In genomic region chr1:248849152-248849551, GRCh38 we compare ENCODE assay signal across 19 cellular contexts. TPM values are rescaled to one million over a fixed set of nuclear protein-coding genes. Genes with fewer than 3 reads are reported as not detected.
DNase-seq lines count a peak whose midpoint lies in the region; ATAC-seq, FAIRE-seq and TF ChIP-seq lines count a peak whose summit lies in the region.
"Had no signal": no experiment of that assay in that cellular context is flagged by ENCODE, and none has a peak within 500 bp of the region (broad histone marks: within the 10 kb centered on the region; RNA-seq: fewer than 3 reads in every experiment).

No MANE protein-coding gene starts in this region.

- no peak overlapping the region for H3K4me3 Mint-ChIP-seq in stimulated activated naive B cell treated with anti-CD40 and anti-IgM and Interleukin-4, amounts not matched to agents 10 μg/mL and 1 μg/mL and 100 μg/mL, for 72 hours
- H3K4me3 Mint-ChIP-seq: CD4-positive, CD25-positive, alpha-beta regulatory T cell; central memory CD8-positive, alpha-beta T cell had no signal

- in situ Hi-C loops in K562 (cut with MboI), result no loop called here

- peaks cover 0 to 11% of the 10 kb centered on the region in 2 donors for H3K4me1 Mint-ChIP-seq in stimulated activated naive B cell treated with anti-CD40 and anti-IgM and Interleukin-4, amounts not matched to agents 10 μg/mL and 1 μg/mL and 100 μg/mL, for 72 hours
- H3K4me1 Mint-ChIP-seq: central memory CD8-positive, alpha-beta T cell had no signal

- no peak for FAIRE-seq in K562 (lab: Jason Lieb, UNC)

- H3K36me3 ChIP-seq in right atrium auricular region (peaks cover 76% of the 10 kb centered on the region), K562 (ENCODE audit: control insufficient read depth, insufficient read depth, low read length) (peaks cover 99% of the 10 kb centered on the region)

- intact Hi-C loops in right cardiac atrium (cut with DNase I), result no loop called here
- intact Hi-C loops in K562 (cut with micrococcal nuclease), result no loop called here

- no peak for TF ChIP-seq CTCF in right atrium auricular region (IDR thresholded peaks at IDR 0.05)
- no peak for TF ChIP-seq CTCF in K562 (IDR thresholded peaks at IDR 0.05 in 2 of 3, conservative IDR thresholded peaks at IDR 0.05 in 1 of 3; ENCODE audit: insufficient read depth in 2 of 3, low read depth in 1 of 3, low read length in 3 of 3)

- ATAC-seq in right cardiac atrium (no peak), K562 (no peak), HG02840 (IDR thresholded peaks at IDR 0.05; ENCODE audit: low FRiP score, unreplicated experiment) (no peak)
- no peak for ATAC-seq in stimulated activated naive B cell treated with anti-CD40 and anti-IgM and Interleukin-4, amounts not matched to agents 10 μg/mL and 1 μg/mL and 100 μg/mL, for 72 hours (replicated peaks)

- H3K9me3 Mint-ChIP-seq in stimulated activated naive B cell treated with anti-CD40 and anti-IgM and Interleukin-4, amounts not matched to agents 10 μg/mL and 1 μg/mL and 100 μg/mL, for 72 hours, result no peaks in the 10 kb centered on the region
- H3K9me3 Mint-ChIP-seq: CD4-positive, CD25-positive, alpha-beta regulatory T cell; central memory CD8-positive, alpha-beta T cell had no signal

- no peaks in the 10 kb centered on the region for H3K9me3 ChIP-seq in right atrium auricular region
- no peaks in the 10 kb centered on the region for H3K9me3 ChIP-seq in right cardiac atrium (ENCODE audit: control insufficient read depth, low read length)
- H3K9me3 ChIP-seq in K562 (replicated peaks; ENCODE audit: control insufficient read depth, insufficient read depth, low read depth, low read length), result no peaks in the 10 kb centered on the region

- BruUV-seq in K562 (replicated peaks; lab: Mats Ljungman, UMichigan), result TSS peak; percentile 37

- H3K79me2 ChIP-seq in K562 (ENCODE audit: control insufficient read depth, insufficient read depth, low read length), result peaks cover 16% of the 10 kb centered on the region

- H3K27ac ChIP-seq in right atrium auricular region (no peak overlapping the region), right cardiac atrium (ENCODE audit: low read length) (no peak overlapping the region), K562 (ENCODE audit: extremely low read depth, low read depth, low read length) (no peak overlapping the region)
- H3K27ac ChIP-seq: epithelial cell of prostate, KMS-11 had no signal

- TF ChIP-seq EP300 in K562 (IDR thresholded peaks at IDR 0.05; ENCODE audit: low read length), result no peak

- TF ChIP-seq RAD21 in K562 (CRISPR knock-in tag; conservative IDR thresholded peaks at IDR 0.05 in 1 of 2, IDR thresholded peaks at IDR 0.05 in 1 of 2), result no peak

- CTCF ChIA-PET in K562 (lab: Yijun Ruan, JAX; ENCODE audit: low intra/inter-chr PET ratio), result no interaction called here

- H3K4me3 ChIP-seq in right atrium auricular region, result no peak overlapping the region
- no peak overlapping the region for H3K4me3 ChIP-seq in right cardiac atrium (ENCODE audit: low read length)
- no peak overlapping the region for H3K4me3 ChIP-seq in K562

- H3K4me1 ChIP-seq in right atrium auricular region (no peaks in the 10 kb centered on the region), right cardiac atrium (ENCODE audit: control insufficient read depth, insufficient read depth, low read length) (no peaks in the 10 kb centered on the region), K562 (replicated peaks in 1 of 2; ENCODE audit: control insufficient read depth in 2 of 2, insufficient read depth in 2 of 2, low read length in 2 of 2) (peaks cover 7 to 21% of the 10 kb centered on the region in 2 experiments; a peak in 3 of 5 replicates)

- peak; percentile 57 for DNase-seq in right atrium auricular region (ENCODE audit: low spot score)
- no peak for DNase-seq in right cardiac atrium
- no peak for DNase-seq in K562 (ENCODE audit: extremely low read depth in 1 of 4, low spot score in 3 of 4)
- peak; percentile 68 for DNase-seq in mesenteric fat pad (ENCODE audit: low spot score)
- no peak for DNase-seq in stimulated activated CD4-positive, alpha-beta T cell treated with anti-CD3 and anti-CD28 coated beads, Interleukin-4, amount 100 ng/mL, for 24 hours
- no peak for DNase-seq in stimulated activated naive B cell treated with anti-CD40 and anti-IgM and Interleukin-4, amounts not matched to agents 10 μg/mL and 1 μg/mL and 100 μg/mL, for 72 hours
- DNase-seq: activated CD4-positive, alpha-beta T cell treated with anti-CD3 and anti-CD28 coated beads, Interleukin-2, amount 50 U/mL, for 4 hours; activated naive CD4-positive, alpha-beta T cell treated with anti-CD3 and anti-CD28 coated beads, Interleukin-2, amount 50 U/mL, for 16 hours; aorta; CD4-positive, CD25-positive, alpha-beta regulatory T cell; NCI-H1694 treated with DMSO at 0.1 percent for 48 hours; NCI-H526 treated with DMSO at 0.1 percent for 48 hours; SIG-M5; stimulated activated CD4-positive, alpha-beta T cell treated with anti-CD3 and anti-CD28 coated beads, Interleukin-12 subunit alpha, Interleukin-12 subunit beta, amount 100 ng/mL, for 4 hours; T-helper 1 cell had no signal

- H2AFZ ChIP-seq in K562 (ENCODE audit: low read depth, low read length), result no peak overlapping the region

- peaks cover 19 to 31% of the 10 kb centered on the region in 2 donors for H3K36me3 Mint-ChIP-seq in stimulated activated naive B cell treated with anti-CD40 and anti-IgM and Interleukin-4, amounts not matched to agents 10 μg/mL and 1 μg/mL and 100 μg/mL, for 72 hours

- 90% methylated on average over 3 of the region's 3 CpGs for WGBS in right cardiac atrium
- 92% methylated on average over 3 of the region's 3 CpGs for WGBS in K562 (ENCODE audit: insufficient coverage, low coverage, missing lambda C conversion rate)

- H3K27ac Mint-ChIP-seq in stimulated activated naive B cell treated with anti-CD40 and anti-IgM and Interleukin-4, amounts not matched to agents 10 μg/mL and 1 μg/mL and 100 μg/mL, for 72 hours, result no peak overlapping the region
- H3K27ac Mint-ChIP-seq: CD4-positive, CD25-positive, alpha-beta regulatory T cell had no signal

- TF ChIP-seq POLR2A in K562 (conservative IDR thresholded peaks at IDR 0.05), result peak; percentile 42; the same call in 1 of the 2 replicates

- no peaks in the 10 kb centered on the region for H3K27me3 Mint-ChIP-seq in stimulated activated naive B cell treated with anti-CD40 and anti-IgM and Interleukin-4, amounts not matched to agents 10 μg/mL and 1 μg/mL and 100 μg/mL, for 72 hours
- H3K27me3 Mint-ChIP-seq: CD4-positive, CD25-positive, alpha-beta regulatory T cell; central memory CD8-positive, alpha-beta T cell had no signal

- H3K9ac ChIP-seq in K562 (ENCODE audit: insufficient read depth in 1 of 2, low read depth in 2 of 2, low read length in 2 of 2), result no peak overlapping the region
- H3K9ac ChIP-seq: KMS-11 had no signal

- no peaks in the 10 kb centered on the region for H3K9me1 ChIP-seq in K562 (ENCODE audit: control insufficient read depth, insufficient read depth, low read length)

- H3K27me3 ChIP-seq in right atrium auricular region, result no peaks in the 10 kb centered on the region
- no peaks in the 10 kb centered on the region for H3K27me3 ChIP-seq in right cardiac atrium (ENCODE audit: control insufficient read depth, insufficient read depth)
- no peaks in the 10 kb centered on the region for H3K27me3 ChIP-seq in K562 (ENCODE audit: control insufficient read depth in 2 of 2, insufficient read depth in 2 of 2, low read length in 2 of 2)

- POLR2A ChIA-PET in K562 (lab: Yijun Ruan, JAX), result interaction anchor here (1.8 to 2.5 kb wide), 2 partner anchors 10 kb away, joined by 9 to 14 read pairs; partner anchors contain the start of genes ZNF672 and ZNF692

- no peak overlapping the region for H3K4me2 ChIP-seq in K562 (ENCODE audit: insufficient read depth, low read length)
- H3K4me2 ChIP-seq: KMS-11 had no signal

- peaks cover 4% of the 10 kb centered on the region; the same call in 1 of the 2 replicates for H4K20me1 ChIP-seq in K562 (replicated peaks; ENCODE audit: control insufficient read depth, insufficient read depth, low read length)

RNA-seq across cellular contexts. Expression of gene ZNF692, which starts 9.7 kb away (rescaled TPM):
- total RNA-seq in right atrium auricular region, result 10 to 100 TPM in 1 of 2 donors, 1 to 10 TPM in 1; 9.7 to 11.8 TPM
- total RNA-seq in right cardiac atrium, result 10 to 100 TPM; 12.8 to 27.2 (median 19.6) TPM
- polyA plus RNA-seq in right cardiac atrium, result 24.4 TPM
- total RNA-seq in K562 (2011; cell fraction: chromatin; rRNA removed; ENCODE audit: low replicate concordance), result 236 and 421 TPM in 2 replicates
- total RNA-seq in K562 (2011; cell fraction: nucleolus; rRNA removed), result 304 and 320 TPM in 2 replicates
- total RNA-seq in K562 (2011; cell fraction: nucleoplasm; rRNA removed), result 263 and 277 TPM in 2 replicates
- 55.9 and 63.3 TPM in 2 replicates for total RNA-seq in K562 (2014; rRNA removed)
- 20.5 and 27.3 TPM in 2 replicates for total RNA-seq in K562 (2014; rRNA removed; fragmentation: Illumina TruSeq; extraction: Trizol)
- 40.1 and 43.3 TPM in 2 replicates for total RNA-seq in K562 (2015; rRNA removed; fragmentation: Illumina TruSeq; extraction: Trizol)
- 62.9 and 73.7 TPM in 2 replicates for total RNA-seq in K562 (2021)
- 84.9 and 129 TPM in 2 replicates for polyA plus RNA-seq in K562 (2011; rRNA removed)
- 100 and 109 TPM in 2 replicates for polyA plus RNA-seq in K562 (2011; cell fraction: cytosol; rRNA removed)
- 1,169 and 1,324 TPM in 2 replicates for polyA plus RNA-seq in K562 (2011; cell fraction: nucleus; rRNA removed)
- 58.7 and 101 TPM in 2 replicates for polyA plus RNA-seq in K562 (2012)
- polyA plus RNA-seq in K562 (2014; fragmentation: Illumina TruSeq; extraction: Trizol), result 59.9 and 69.6 TPM in 2 replicates
- 10 to 100 TPM in 1 of 2 experiments, 1 to 10 TPM in 1; 8.4 to 10.5 TPM for polyA plus RNA-seq in K562 (2014; fragmentation: Nextera tagmentation; extraction: Ambion mirVana)
- polyA plus RNA-seq in K562 (2014; rRNA removed), result 141 and 143 TPM in 2 replicates
- 26.6 and 29.0 TPM in 2 replicates for polyA minus RNA-seq in K562 (2011; rRNA and poly(A)+ RNA removed)
- polyA minus RNA-seq in K562 (2011; cell fraction: cytosol; rRNA and poly(A)+ RNA removed), result 9.8 and 20.9 TPM in 2 replicates
- 114 and 127 TPM in 2 replicates for polyA minus RNA-seq in K562 (2011; cell fraction: nucleus; rRNA and poly(A)+ RNA removed)
- 18.4 TPM for total RNA-seq in mesenteric fat pad

RNA-seq across cellular contexts. Expression of gene ZNF672, which starts 11.1 kb away (rescaled TPM):
- total RNA-seq in right atrium auricular region, result 10 to 100 TPM; 55.3 to 59.1 TPM
- total RNA-seq in right cardiac atrium, result 10 to 100 TPM; 34.6 to 52.7 (median 40.5) TPM
- 29.3 TPM for polyA plus RNA-seq in right cardiac atrium
- total RNA-seq in K562 (2011; cell fraction: chromatin; rRNA removed; ENCODE audit: low replicate concordance), result 34.4 and 79.5 TPM in 2 replicates
- 65.9 and 72.4 TPM in 2 replicates for total RNA-seq in K562 (2011; cell fraction: nucleolus; rRNA removed)
- 48.4 and 53.1 TPM in 2 replicates for total RNA-seq in K562 (2011; cell fraction: nucleoplasm; rRNA removed)
- total RNA-seq in K562 (2014; rRNA removed), result 40.0 and 54.3 TPM in 2 replicates
- total RNA-seq in K562 (2014; rRNA removed; fragmentation: Illumina TruSeq; extraction: Trizol), result 11.9 and 12.3 TPM in 2 replicates
- 18.7 and 18.9 TPM in 2 replicates for total RNA-seq in K562 (2015; rRNA removed; fragmentation: Illumina TruSeq; extraction: Trizol)
- total RNA-seq in K562 (2021), result 57.9 and 61.2 TPM in 2 replicates
- 50.6 and 51.5 TPM in 2 replicates for polyA plus RNA-seq in K562 (2011; rRNA removed)
- polyA plus RNA-seq in K562 (2011; cell fraction: cytosol; rRNA removed), result 71.7 and 126 TPM in 2 replicates
- 54.1 and 88.1 TPM in 2 replicates for polyA plus RNA-seq in K562 (2011; cell fraction: nucleus; rRNA removed)
- polyA plus RNA-seq in K562 (2012), result 32.4 and 38.9 TPM in 2 replicates
- 20.3 and 24.1 TPM in 2 replicates for polyA plus RNA-seq in K562 (2014; fragmentation: Illumina TruSeq; extraction: Trizol)
- polyA plus RNA-seq in K562 (2014; fragmentation: Nextera tagmentation; extraction: Ambion mirVana), result 1 to 10 TPM; 1.9 to 3.1 TPM
- polyA plus RNA-seq in K562 (2014; rRNA removed), result 39.9 and 40.8 TPM in 2 replicates
- polyA minus RNA-seq in K562 (2011; rRNA and poly(A)+ RNA removed), result 34.0 and 51.2 TPM in 2 replicates
- 40.2 and 43.1 TPM in 2 replicates for polyA minus RNA-seq in K562 (2011; cell fraction: cytosol; rRNA and poly(A)+ RNA removed)
- polyA minus RNA-seq in K562 (2011; cell fraction: nucleus; rRNA and poly(A)+ RNA removed), result 39.4 and 43.4 TPM in 2 replicates
- total RNA-seq in mesenteric fat pad, result 18.6 TPM

RNA-seq across cellular contexts. Expression of gene SH3BP5L, which starts 23.4 kb away (rescaled TPM):
- 10 to 100 TPM; 13.6 to 18.5 TPM for total RNA-seq in right atrium auricular region
- total RNA-seq in right cardiac atrium, result 10 to 100 TPM; 15.3 to 20.8 (median 18.0) TPM
- polyA plus RNA-seq in right cardiac atrium, result 18.0 TPM
- 51.2 and 69.6 TPM in 2 replicates for total RNA-seq in K562 (2011; cell fraction: chromatin; rRNA removed; ENCODE audit: low replicate concordance)
- 41.5 and 45.0 TPM in 2 replicates for total RNA-seq in K562 (2011; cell fraction: nucleolus; rRNA removed)
- 64.2 and 69.8 TPM in 2 replicates for total RNA-seq in K562 (2011; cell fraction: nucleoplasm; rRNA removed)
- 22.0 and 22.5 TPM in 2 replicates for total RNA-seq in K562 (2014; rRNA removed)
- total RNA-seq in K562 (2014; rRNA removed; fragmentation: Illumina TruSeq; extraction: Trizol), result 9.3 and 10.3 TPM in 2 replicates
- 15.4 and 15.8 TPM in 2 replicates for total RNA-seq in K562 (2015; rRNA removed; fragmentation: Illumina TruSeq; extraction: Trizol)
- total RNA-seq in K562 (2021), result 21.2 and 26.5 TPM in 2 replicates
- polyA plus RNA-seq in K562 (2011; rRNA removed), result 16.1 and 20.2 TPM in 2 replicates
- 23.0 and 29.3 TPM in 2 replicates for polyA plus RNA-seq in K562 (2011; cell fraction: cytosol; rRNA removed)
- 59.0 and 59.2 TPM in 2 replicates for polyA plus RNA-seq in K562 (2011; cell fraction: nucleus; rRNA removed)
- polyA plus RNA-seq in K562 (2012), result 15.5 and 18.3 TPM in 2 replicates
- 15.7 and 20.2 TPM in 2 replicates for polyA plus RNA-seq in K562 (2014; fragmentation: Illumina TruSeq; extraction: Trizol)
- polyA plus RNA-seq in K562 (2014; fragmentation: Nextera tagmentation; extraction: Ambion mirVana), result 1 to 10 TPM; 1.9 to 2.7 TPM
- 18.8 and 20.7 TPM in 2 replicates for polyA plus RNA-seq in K562 (2014; rRNA removed)
- 17.2 and 18.0 TPM in 2 replicates for polyA minus RNA-seq in K562 (2011; rRNA and poly(A)+ RNA removed)
- polyA minus RNA-seq in K562 (2011; cell fraction: cytosol; rRNA and poly(A)+ RNA removed), result 9.8 and 10.9 TPM in 2 replicates
- 22.5 and 28.8 TPM in 2 replicates for polyA minus RNA-seq in K562 (2011; cell fraction: nucleus; rRNA and poly(A)+ RNA removed)
- 15.9 TPM for total RNA-seq in mesenteric fat pad

RNA-seq across cellular contexts. Expression of gene PGBD2, which starts 56.9 kb away (rescaled TPM):
- 1 to 10 TPM; 2.4 to 3.1 TPM for total RNA-seq in right atrium auricular region
- 1 to 10 TPM; 2.6 to 3.8 (median 2.7) TPM for total RNA-seq in right cardiac atrium
- polyA plus RNA-seq in right cardiac atrium, result 2.9 TPM
- total RNA-seq in K562 (2011; cell fraction: chromatin; rRNA removed; ENCODE audit: low replicate concordance), result 37.0 and 45.9 TPM in 2 replicates
- 20.3 and 21.8 TPM in 2 replicates for total RNA-seq in K562 (2011; cell fraction: nucleolus; rRNA removed)
- total RNA-seq in K562 (2011; cell fraction: nucleoplasm; rRNA removed), result 24.5 and 28.1 TPM in 2 replicates
- total RNA-seq in K562 (2014; rRNA removed), result 11.9 and 12.4 TPM in 2 replicates
- total RNA-seq in K562 (2014; rRNA removed; fragmentation: Illumina TruSeq; extraction: Trizol), result 13.6 and 14.0 TPM in 2 replicates
- 18.7 TPM in 2 replicates for total RNA-seq in K562 (2015; rRNA removed; fragmentation: Illumina TruSeq; extraction: Trizol)
- 12.2 and 12.4 TPM in 2 replicates for total RNA-seq in K562 (2021)
- polyA plus RNA-seq in K562 (2011; rRNA removed), result 15.2 and 19.4 TPM in 2 replicates
- polyA plus RNA-seq in K562 (2011; cell fraction: cytosol; rRNA removed), result 6.8 and 10.4 TPM in 2 replicates
- polyA plus RNA-seq in K562 (2011; cell fraction: nucleus; rRNA removed), result 42.5 and 50.0 TPM in 2 replicates
- 11.7 and 11.9 TPM in 2 replicates for polyA plus RNA-seq in K562 (2012)
- 10.9 and 13.2 TPM in 2 replicates for polyA plus RNA-seq in K562 (2014; fragmentation: Illumina TruSeq; extraction: Trizol)
- 10 to 100 TPM; 14.7 to 21.8 TPM for polyA plus RNA-seq in K562 (2014; fragmentation: Nextera tagmentation; extraction: Ambion mirVana)
- 20.8 and 21.6 TPM in 2 replicates for polyA plus RNA-seq in K562 (2014; rRNA removed)
- 21.3 and 22.7 TPM in 2 replicates for polyA minus RNA-seq in K562 (2011; rRNA and poly(A)+ RNA removed)
- 5.0 and 5.8 TPM in 2 replicates for polyA minus RNA-seq in K562 (2011; cell fraction: cytosol; rRNA and poly(A)+ RNA removed)
- polyA minus RNA-seq in K562 (2011; cell fraction: nucleus; rRNA and poly(A)+ RNA removed), result 8.5 and 12.0 TPM in 2 replicates
- total RNA-seq in mesenteric fat pad, result 2.9 TPM

Comparison
In these comparisons a context has a peak if more than half of its experiments do, and no peak if none do; other contexts are left out.
1. DNase-seq: peak in right atrium auricular region (single experiment) and mesenteric fat pad (single experiment); none in right cardiac atrium (0 of 3), K562 (0 of 4), stimulated activated CD4-positive, alpha-beta T cell treated with anti-CD3 and anti-CD28 coated beads, Interleukin-4, amount 100 ng/mL, for 24 hours (single experiment) and stimulated activated naive B cell treated with anti-CD40 and anti-IgM and Interleukin-4, amounts not matched to agents 10 μg/mL and 1 μg/mL and 100 μg/mL, for 72 hours (single experiment).